ENCODE assay signal across 8 cellular contexts in the genomic region with DNA sequence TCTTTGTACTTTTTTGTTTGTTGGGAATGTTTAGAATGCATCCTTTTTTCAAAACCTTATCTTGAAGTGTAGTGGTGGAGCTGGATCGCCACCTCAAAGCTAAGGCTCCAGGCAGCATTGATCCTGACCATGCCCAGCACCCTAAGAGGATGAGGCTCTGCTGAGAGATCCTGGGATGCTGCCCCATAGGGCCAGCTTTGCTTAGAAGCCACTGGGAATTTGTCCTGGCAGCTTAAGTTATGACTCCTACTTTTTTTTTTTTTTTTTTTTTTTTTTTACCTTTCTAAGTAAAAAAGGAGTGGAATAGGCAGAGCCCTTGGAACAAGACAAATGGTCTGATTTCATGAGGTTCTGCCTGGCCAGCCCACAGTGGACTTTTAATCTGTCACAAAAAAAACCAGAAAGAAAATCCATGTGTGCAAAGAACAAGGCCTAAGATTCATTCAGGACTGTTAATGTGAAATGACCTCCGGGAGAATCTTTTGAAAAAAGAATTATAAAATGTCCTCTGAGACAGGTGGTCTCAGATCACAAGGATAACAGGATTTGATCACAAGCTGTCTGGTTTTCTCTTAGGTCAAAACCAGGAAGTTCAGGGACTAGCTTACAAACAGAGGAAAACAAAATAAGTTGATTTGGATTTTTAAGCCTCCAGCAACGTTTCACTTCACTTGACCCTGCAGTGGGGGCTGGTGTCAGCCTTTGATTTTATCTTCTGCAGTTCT. TPM values are rescaled to one million over a fixed set of nuclear protein-coding genes. Genes with fewer than 3 reads are reported as not detected.
DNase-seq lines count a peak whose midpoint lies in the region; ATAC-seq lines count a peak whose summit lies in the region.

No MANE protein-coding gene starts in this region.

- no peaks in the 10 kb centered on the region for H3K79me2 ChIP-seq in GM23248 (ENCODE audit: insufficient read depth)

- no peaks in the 10 kb centered on the region for H3K36me3 ChIP-seq in GM23248 (ENCODE audit: low read depth)
- H3K36me3 ChIP-seq in skeletal muscle tissue (ENCODE audit: control insufficient read depth in 3 of 3, insufficient read depth in 3 of 3, low read length in 3 of 3) = no peaks in the 10 kb centered on the region

- H3K27me3 ChIP-seq in GM23248 (replicated peaks; ENCODE audit: insufficient read depth) = no peaks in the 10 kb centered on the region
- no peaks in the 10 kb centered on the region for H3K27me3 ChIP-seq in skeletal muscle tissue (ENCODE audit: control insufficient read depth in 3 of 3, insufficient read depth in 3 of 3, low read length in 3 of 3)

- H3K9me3 ChIP-seq in GM23248 (ENCODE audit: low read depth) = no peaks in the 10 kb centered on the region
- H3K9me3 ChIP-seq in skeletal muscle tissue (ENCODE audit: control insufficient read depth in 3 of 3, low read length in 3 of 3) = no peaks in the 10 kb centered on the region

- H3K4me3 ChIP-seq in GM23248 (peak overlapping the region; percentile 51), skeletal muscle tissue (ENCODE audit: low read length in 3 of 3) (peak overlapping the region in 2 of 3 donors; percentile 41 to 42)

- H3K9me2 ChIP-seq in GM23248 (ENCODE audit: insufficient read depth) = no peaks in the 10 kb centered on the region

- H3K27ac ChIP-seq in GM23248 = peak overlapping the region; percentile 68
- H3K27ac ChIP-seq in skeletal muscle tissue (ENCODE audit: low read depth, low read length) = peak overlapping the region; percentile 90

- WGBS in GM23248 (ENCODE audit: low coverage in 1 of 2, low lambda C conversion rate in 2 of 2, missing lambda C conversion rate in 2 of 2), 2 experiments = 76 to 81% methylated on average over 3 of the region's 3 CpGs

- in situ Hi-C loops in GM23248 (cut with MboI) = no loop called here

- peak; percentile 66 for DNase-seq in GM23248
- DNase-seq in SK-N-DZ (ENCODE audit: low spot score) = peak; percentile 86
- peak; percentile 19 for DNase-seq in foreskin melanocyte
- no peak for DNase-seq in effector CD8-positive, alpha-beta T cell (lab: John Stamatoyannopoulos, UW)
- DNase-seq in NCI-H1105 treated with DMSO at 0.1 percent for 48 hours (lab: John Stamatoyannopoulos, UW) = no peak

- no peak for ATAC-seq in GM21786 (IDR thresholded peaks at IDR 0.05; ENCODE audit: unreplicated experiment)
- ATAC-seq in HG03521 (IDR thresholded peaks at IDR 0.05; ENCODE audit: unreplicated experiment) = no peak

- H3F3A ChIP-seq in GM23248 (ENCODE audit: insufficient read depth) = peaks cover 29% of the 10 kb centered on the region

- H2AFZ ChIP-seq in GM23248 = peak overlapping the region; percentile 56; the same call in 1 of the 2 replicates

- peak overlapping the region; percentile 29; the same call in 1 of the 2 replicates for H3K9ac ChIP-seq in GM23248
- peak overlapping the region; percentile 7 to 65 (median 44) for H3K9ac ChIP-seq in skeletal muscle tissue (ENCODE audit: low read depth in 1 of 3, low read length in 3 of 3)

- H3K4me2 ChIP-seq in GM23248 (ENCODE audit: unreplicated experiment) = peak overlapping the region; percentile 73

- no peaks in the 10 kb centered on the region for H4K20me1 ChIP-seq in GM23248 (ENCODE audit: insufficient read depth)

- H3K4me1 ChIP-seq in GM23248 (ENCODE audit: insufficient read depth) = peaks cover 24% of the 10 kb centered on the region
- peaks cover 20 to 21% (median 20%) of the 10 kb centered on the region in 3 donors for H3K4me1 ChIP-seq in skeletal muscle tissue (ENCODE audit: control insufficient read depth in 3 of 3, insufficient read depth in 3 of 3, low read length in 3 of 3)

RNA-seq across cellular contexts. Expression of a gene that starts 26.0 kb away (rescaled TPM):
- 29.5 and 37.6 TPM in 2 replicates for total RNA-seq in GM23248 (2014; rRNA removed; shearing (Covaris generic))
- 40.0 and 43.1 TPM in 2 replicates for polyA plus RNA-seq in GM23248 (2016; fragmentation: Nextera tagmentation; extraction: Ambion mirVana)
- polyA plus RNA-seq in SK-N-DZ (2014; cell fraction: cytosol; rRNA removed) = 14.5 and 16.9 TPM in 2 replicates
- polyA plus RNA-seq in SK-N-DZ (2014; cell fraction: nucleus; rRNA removed) = 13.5 and 16.0 TPM in 2 replicates
- 16.7 TPM for total RNA-seq in skeletal muscle tissue

Comparison
In these comparisons a context has a peak if more than half of its experiments do, and no peak if none do; other contexts are left out.
1. DNase-seq: peak in GM23248 (single experiment), SK-N-DZ (single experiment) and foreskin melanocyte (single experiment); none in effector CD8-positive, alpha-beta T cell (single experiment) and NCI-H1105 treated with DMSO at 0.1 percent for 48 hours (single experiment).